ENCODE assay signal across 12 cellular contexts in the genomic region with DNA sequence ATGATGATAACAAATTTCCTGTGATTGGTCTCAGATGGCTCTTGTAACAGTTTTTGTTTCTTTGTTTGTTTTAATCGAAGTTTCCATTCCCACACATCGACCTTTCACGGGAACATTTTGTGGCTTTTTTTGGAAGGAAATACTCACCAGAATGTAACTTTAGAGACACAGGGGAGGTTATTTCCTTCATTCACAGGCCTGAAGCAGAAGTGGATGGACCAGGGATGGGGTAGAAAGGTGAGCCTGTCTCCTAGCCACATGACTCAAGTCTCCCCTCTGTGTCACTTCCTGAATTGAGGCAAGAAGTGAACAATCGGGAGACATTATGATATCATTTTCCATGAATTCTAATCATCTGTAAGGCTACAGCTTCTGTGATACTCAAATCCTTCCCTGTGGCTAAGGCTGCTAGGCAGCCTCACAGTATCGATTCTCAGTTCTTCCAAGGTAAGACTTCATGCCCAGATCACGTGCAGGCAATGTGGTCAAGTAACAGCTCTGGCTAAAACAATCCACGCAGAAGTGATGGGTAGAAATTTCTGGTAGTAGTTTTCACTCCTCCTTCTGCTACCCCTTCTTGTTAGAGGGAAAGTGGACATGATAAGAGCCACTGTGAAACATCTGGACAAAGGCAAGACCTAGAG.
A peak's percentile ranks its signal among the peaks of the same experiment; 100 is the strongest.
DNase-seq lines count a peak whose midpoint lies in the region; FAIRE-seq and TF ChIP-seq lines count a peak whose summit lies in the region.
"Had no signal": no experiment of that assay in that cellular context is flagged by ENCODE, and none has a peak within 500 bp of the region (broad histone marks: within the 10 kb centered on the region; RNA-seq: fewer than 3 reads in every experiment).

No MANE protein-coding gene starts in this region.

- H3K27ac ChIP-seq in vagina, result peak overlapping the region; percentile 60
- H3K27ac ChIP-seq: KMS-11, tibial artery had no signal

- H3K36me3 Mint-ChIP-seq in activated naive CD4-positive, alpha-beta T cell treated with anti-CD3 and anti-CD28 coated beads for 36 hours (ENCODE audit: low read depth), result no peaks in the 10 kb centered on the region

- H3K27ac Mint-ChIP-seq in activated naive CD4-positive, alpha-beta T cell treated with anti-CD3 and anti-CD28 coated beads for 36 hours, result no peak overlapping the region

- FAIRE-seq in bronchial epithelial cell (lab: Jason Lieb, UNC), result peak; percentile 28

- H3K27me3 ChIP-seq in bronchial epithelial cell (ENCODE audit: control insufficient read depth, insufficient read depth, low read length) (no peaks in the 10 kb centered on the region), vagina (no peaks in the 10 kb centered on the region)
- H3K27me3 ChIP-seq: tibial artery had no signal

- CTCF ChIA-PET in activated naive CD4-positive, alpha-beta T cell treated with anti-CD3 and anti-CD28 coated beads for 36 hours (lab: Charles Lee), result no interaction called here

- peaks cover 4% of the 10 kb centered on the region for H3K9me3 Mint-ChIP-seq in activated naive CD4-positive, alpha-beta T cell treated with anti-CD3 and anti-CD28 coated beads for 36 hours

- TF ChIP-seq CTCF in bronchial epithelial cell (IDR thresholded peaks at IDR 0.05; ENCODE audit: insufficient read depth, low read length, severe bottlenecking) (no peak), vagina (IDR thresholded peaks at IDR 0.05) (no peak)

- peaks cover 4% of the 10 kb centered on the region for H3K4me1 Mint-ChIP-seq in activated naive CD4-positive, alpha-beta T cell treated with anti-CD3 and anti-CD28 coated beads for 36 hours (ENCODE audit: low read depth)

- H3K36me3 ChIP-seq in bronchial epithelial cell (ENCODE audit: control insufficient read depth, insufficient read depth, low read length) (no peaks in the 10 kb centered on the region), vagina (no peaks in the 10 kb centered on the region)
- H3K36me3 ChIP-seq: tibial artery had no signal

- no peaks in the 10 kb centered on the region for H3K27me3 Mint-ChIP-seq in activated naive CD4-positive, alpha-beta T cell treated with anti-CD3 and anti-CD28 coated beads for 36 hours (ENCODE audit: low read depth)

- H3K4me1 ChIP-seq in vagina, result peaks cover 10% of the 10 kb centered on the region
- H3K4me1 ChIP-seq: tibial artery had no signal

- TF ChIP-seq POLR2A in vagina (IDR thresholded peaks at IDR 0.05), result no peak

- no peak overlapping the region for H3K4me3 Mint-ChIP-seq in activated naive CD4-positive, alpha-beta T cell treated with anti-CD3 and anti-CD28 coated beads for 36 hours

- H3K9me3 ChIP-seq in vagina, result no peaks in the 10 kb centered on the region
- H3K9me3 ChIP-seq: tibial artery had no signal

- DNase-seq in stimulated activated CD4-positive, alpha-beta T cell treated with anti-CD3 and anti-CD28 coated beads, Interleukin-12 subunit alpha, Interleukin-12 subunit beta, amount 100 ng/mL, for 48 hours (ENCODE audit: low read depth in 2 of 3, low spot score in 1 of 3), result peak in 2 of 3 donors; percentile 2 to 5
- no peak for DNase-seq in stimulated activated CD4-positive, alpha-beta T cell treated with anti-CD3 and anti-CD28 coated beads, Interleukin-2, amount 100 ng/mL, for 24 hours
- DNase-seq in bronchial epithelial cell (ENCODE audit: low read depth) (peak; percentile 93), lung microvascular endothelial cell (ENCODE audit: low read depth in 2 of 2) (peak; percentile 26 to 86), vagina (ENCODE audit: extremely low spot score in 2 of 2) (no peak), NCI-H345 (lab: John Stamatoyannopoulos, UW) (no peak), cardiac septum (ENCODE audit: low spot score) (no peak)
- no peak for DNase-seq in activated naive CD4-positive, alpha-beta T cell treated with anti-CD3 and anti-CD28 coated beads for 36 hours
- DNase-seq: effector CD8-positive, alpha-beta T cell; NCI-H446; tibial artery had no signal

- H3K4me3 ChIP-seq in bronchial epithelial cell (ENCODE audit: low read depth, low read length) (no peak overlapping the region), vagina (no peak overlapping the region)
- H3K4me3 ChIP-seq: tibial artery had no signal

- intact Hi-C loops in vagina (cut with DNase I) (no loop called here), cardiac septum (cut with DNase I) (no loop called here)
- intact Hi-C loops in activated naive CD4-positive, alpha-beta T cell treated with anti-CD3 and anti-CD28 coated beads for 36 hours (cut with micrococcal nuclease), result no loop called here

Comparison
In these comparisons a context has a peak if more than half of its experiments do, and no peak if none do; other contexts are left out.
1. DNase-seq: peak in stimulated activated CD4-positive, alpha-beta T cell treated with anti-CD3 and anti-CD28 coated beads, Interleukin-12 subunit alpha, Interleukin-12 subunit beta, amount 100 ng/mL, for 48 hours (2 of 3), bronchial epithelial cell (single experiment) and lung microvascular endothelial cell (2 of 2); none in stimulated activated CD4-positive, alpha-beta T cell treated with anti-CD3 and anti-CD28 coated beads, Interleukin-2, amount 100 ng/mL, for 24 hours (0 of 2), vagina (0 of 2), NCI-H345 (single experiment), activated naive CD4-positive, alpha-beta T cell treated with anti-CD3 and anti-CD28 coated beads for 36 hours (single experiment) and cardiac septum (single experiment).